In genomic region chr12:13278249-13278787, GRCh38 we compare ENCODE assay signal across 8 cellular contexts.
DNase-seq lines count a peak whose midpoint lies in the region; ATAC-seq and TF ChIP-seq lines count a peak whose summit lies in the region.

No MANE protein-coding gene starts in this region.

- no peak for TF ChIP-seq POLR2A in esophagus muscularis mucosa (IDR thresholded peaks at IDR 0.05; ENCODE audit: low read depth)

- H3K4me3 Mint-ChIP-seq in naive thymus-derived CD8-positive, alpha-beta T cell: peak overlapping the region in 5 of 10 donors; percentile 22 to 47 (median 29)

- POLR2A ChIA-PET in naive thymus-derived CD8-positive, alpha-beta T cell (lab: Charles Lee): no interaction called here

- H3K27me3 ChIP-seq in esophagus muscularis mucosa: peaks cover 0 to 10% (median 0%) of the 10 kb centered on the region in 4 donors

- H3K27ac Mint-ChIP-seq in naive thymus-derived CD8-positive, alpha-beta T cell: no peak overlapping the region

- H3K9me3 ChIP-seq in esophagus muscularis mucosa: no peaks in the 10 kb centered on the region

- peaks cover 2 to 14% (median 9%) of the 10 kb centered on the region in 4 donors for H3K4me1 ChIP-seq in esophagus muscularis mucosa

- H3K4me3 ChIP-seq in esophagus muscularis mucosa: peak overlapping the region; percentile 11 to 38 (median 20)

- H3K36me3 Mint-ChIP-seq in naive thymus-derived CD8-positive, alpha-beta T cell: no peaks in the 10 kb centered on the region

- H3K27ac ChIP-seq in esophagus muscularis mucosa (replicated peaks in 1 of 4): no peak overlapping the region

- no peak for TF ChIP-seq EP300 in esophagus muscularis mucosa (IDR thresholded peaks at IDR 0.05)

- peaks cover 24 to 43% (median 33%) of the 10 kb centered on the region in 5 donors for H3K27me3 Mint-ChIP-seq in naive thymus-derived CD8-positive, alpha-beta T cell

- TF ChIP-seq CTCF in esophagus muscularis mucosa (IDR thresholded peaks at IDR 0.05): peak in 2 of 3 experiments; percentile 87 to 96

- H3K36me3 ChIP-seq in esophagus muscularis mucosa: no peaks in the 10 kb centered on the region

- peaks cover 2 to 8% (median 5%) of the 10 kb centered on the region in 4 donors for H3K4me1 Mint-ChIP-seq in naive thymus-derived CD8-positive, alpha-beta T cell

- H3K9me3 Mint-ChIP-seq in naive thymus-derived CD8-positive, alpha-beta T cell: no peaks in the 10 kb centered on the region

- DNase-seq in NCI-H1417 (lab: John Stamatoyannopoulos, UW) (peak; percentile 55 to 75 (median 74)), NCI-H1417 treated with DMSO at 0.1 percent for 48 hours (lab: John Stamatoyannopoulos, UW) (no peak), NCI-H82 (lab: John Stamatoyannopoulos, UW) (peak; percentile 90), activated T-cell treated with anti-CD3 and anti-CD28 coated beads for 4 hours (peak; percentile 34), esophagus muscularis mucosa (ENCODE audit: extremely low spot score) (no peak)
- peak; percentile 30 to 69 (median 58) for DNase-seq in naive thymus-derived CD8-positive, alpha-beta T cell
- DNase-seq in stimulated activated CD8-positive, alpha-beta memory T cell treated with anti-CD3 and anti-CD28 coated beads, Interleukin-7, amount 100 ng/mL, for 4 hours (ENCODE audit: low read depth in 2 of 2): peak; percentile 10 to 29

- 5% methylated on average over 19 of the region's 32 CpGs for WGBS in esophagus muscularis mucosa

- ATAC-seq in HG03103 (IDR thresholded peaks at IDR 0.05; ENCODE audit: low read depth, unreplicated experiment): peak; percentile 89
- ATAC-seq in naive thymus-derived CD8-positive, alpha-beta T cell: peak; percentile 87 to 97

- intact Hi-C loops in esophagus muscularis mucosa (cut with DNase I): loop anchor here (5.0 to 10.0 kb wide), 2 partner anchors 256 to 889 kb away; no protein-coding TSS in a partner anchor

Comparison
In these comparisons a context has a peak if more than half of its experiments do, and no peak if none do; other contexts are left out.
1. DNase-seq: peak in NCI-H1417 (3 of 3), NCI-H82 (single experiment), activated T-cell treated with anti-CD3 and anti-CD28 coated beads for 4 hours (single experiment), naive thymus-derived CD8-positive, alpha-beta T cell (10 of 10) and stimulated activated CD8-positive, alpha-beta memory T cell treated with anti-CD3 and anti-CD28 coated beads, Interleukin-7, amount 100 ng/mL, for 4 hours (2 of 2); none in NCI-H1417 treated with DMSO at 0.1 percent for 48 hours (single experiment) and esophagus muscularis mucosa (single experiment).